19 cellular contexts compared by ENCODE assay signal in the genomic region with DNA sequence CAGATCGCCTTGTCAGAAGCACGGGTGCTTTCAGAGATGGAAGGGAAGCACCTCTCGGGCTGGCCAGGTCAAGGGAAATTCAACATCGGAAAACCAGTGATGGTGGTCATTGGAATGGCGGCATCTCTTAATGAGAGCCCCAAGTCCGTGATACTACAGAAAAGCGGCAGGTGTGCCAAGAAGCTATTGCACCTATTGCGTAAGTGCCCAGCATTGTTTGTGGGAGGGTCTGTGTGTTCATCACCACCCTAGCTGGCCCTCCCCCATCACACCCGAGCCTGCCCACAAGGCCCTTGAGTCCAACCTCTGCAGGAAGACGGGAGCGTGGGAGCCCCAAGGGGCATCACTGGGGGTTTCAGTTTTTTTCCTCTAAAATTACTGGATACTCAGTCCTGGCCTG.
"Had no signal": no experiment of that assay in that cellular context is flagged by ENCODE, and none has a peak within 500 bp of the region (broad histone marks: within the 10 kb centered on the region; RNA-seq: fewer than 3 reads in every experiment).

No MANE protein-coding gene starts in this region.

- H3K27ac ChIP-seq: adrenal gland, breast epithelium, esophagus muscularis mucosa, pancreas, thyroid gland had no signal

- FAIRE-seq: astrocyte, endothelial cell of umbilical vein, pancreas had no signal

- H3K9me3 ChIP-seq: adrenal gland, breast epithelium, esophagus muscularis mucosa, pancreas, thyroid gland had no signal

- H3K4me1 ChIP-seq: adrenal gland, breast epithelium, esophagus muscularis mucosa, pancreas, thyroid gland had no signal

- DNase-seq: activated CD4-positive, alpha-beta T cell treated with anti-CD3 and anti-CD28 coated beads, Interleukin-2, amount 10 ng/mL, durations not matched to agents 24 days and 14 days; activated CD4-positive, CD25-positive, alpha-beta regulatory T cell; activated CD8-positive, alpha-beta T cell treated with anti-CD3 and anti-CD28 coated beads for 36 hours; activated naive CD4-positive, alpha-beta T cell treated with anti-CD3 and anti-CD28 coated beads, Interleukin-2, amount 50 U/mL, for 16 hours; activated T-cell treated with anti-CD3 and anti-CD28 coated beads, Interleukin-2, amount 50 U/mL, for 4 hours; adrenal gland; effector CD8-positive, alpha-beta T cell; pancreas; stimulated activated CD4-positive, alpha-beta T cell treated with anti-CD3 and anti-CD28 coated beads, Interleukin-2, amount 100 ng/mL, for 24 hours; stimulated activated naive CD4-positive, alpha-beta T cell treated with Interleukin-2 at 50 U/mL for 16 hours; T-cell; T-helper 9 cell had no signal

- H3K4me3 ChIP-seq: adrenal gland, breast epithelium, esophagus muscularis mucosa, pancreas, thyroid gland had no signal

- ATAC-seq: activated CD8-positive, alpha-beta T cell treated with anti-CD3 and anti-CD28 coated beads for 36 hours; activated T-cell treated with anti-CD3 and anti-CD28 coated beads, Interleukin-2, amount 50 U/mL, for 4 hours; left colon; pancreas; SK-N-SH treated with all-trans-retinoic acid at 6 μM for 48 hours; T-cell had no signal

- H3K36me3 ChIP-seq: breast epithelium had no signal

- H3K27me3 ChIP-seq: adrenal gland, breast epithelium, esophagus muscularis mucosa, pancreas, thyroid gland had no signal
